18 cellular contexts compared by ENCODE assay signal in the genomic region with DNA sequence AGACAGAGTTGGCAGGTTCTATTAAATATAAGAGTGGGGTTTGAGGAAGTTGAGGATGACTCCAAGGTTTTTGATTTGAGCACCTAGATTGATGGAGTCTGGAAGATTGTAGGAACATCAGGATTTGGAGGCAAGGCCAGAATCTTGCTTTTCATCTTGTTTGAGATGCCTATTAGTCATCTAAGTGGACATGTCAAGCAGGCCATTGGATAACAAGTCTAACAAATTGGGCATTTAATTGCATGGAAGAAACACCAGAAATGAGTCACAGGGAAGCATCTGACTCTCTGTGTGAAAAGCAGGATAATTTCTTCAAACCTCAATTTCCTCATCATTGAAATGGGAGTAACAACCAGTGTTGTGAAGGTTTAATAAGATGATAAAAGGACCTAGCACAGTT. TPM values are rescaled to one million over a fixed set of nuclear protein-coding genes. Genes with fewer than 3 reads are reported as not detected.
DNase-seq lines count a peak whose midpoint lies in the region; ATAC-seq and TF ChIP-seq lines count a peak whose summit lies in the region.
"Had no signal": no experiment of that assay in that cellular context is flagged by ENCODE, and none has a peak within 500 bp of the region (broad histone marks: within the 10 kb centered on the region; RNA-seq: fewer than 3 reads in every experiment).

No MANE protein-coding gene starts in this region.

- POLR2A ChIA-PET in RWPE1 (lab: Yijun Ruan, JAX; ENCODE audit: low non-redundant PET) = no interaction called here

- H3K4me1 ChIP-seq in ACC112 (ENCODE audit: control insufficient read depth, insufficient read depth, low read length, unreplicated experiment) (peaks cover 41% of the 10 kb centered on the region), GM23248 (ENCODE audit: insufficient read depth) (peaks cover 48% of the 10 kb centered on the region)

- peaks cover 44% of the 10 kb centered on the region for H3F3A ChIP-seq in GM23248 (ENCODE audit: insufficient read depth)

- H3K9ac ChIP-seq in GM23248 = no peak overlapping the region

- H3K9me3 ChIP-seq in GM23248 (ENCODE audit: low read depth) = no peaks in the 10 kb centered on the region
- H3K9me3 ChIP-seq: A549, HAP-1 had no signal

- peak overlapping the region; percentile 62 for H3K4me2 ChIP-seq in GM23248 (ENCODE audit: unreplicated experiment)
- H3K4me2 ChIP-seq: A549 had no signal

- no peaks in the 10 kb centered on the region for H3K79me2 ChIP-seq in ACC112 (ENCODE audit: control insufficient read depth, insufficient read depth, low read length, unreplicated experiment)
- H3K79me2 ChIP-seq in GM23248 (ENCODE audit: insufficient read depth) = no peaks in the 10 kb centered on the region

- TF ChIP-seq CTCF in RWPE1 (conservative IDR thresholded peaks at IDR 0.05; ENCODE audit: low read depth) (no peak), foreskin fibroblast (IDR thresholded peaks at IDR 0.05; ENCODE audit: low read depth, low read length) (no peak)

- H3K27me3 ChIP-seq in ACC112 (ENCODE audit: insufficient read depth, low read length) (no peaks in the 10 kb centered on the region), GM23248 (replicated peaks; ENCODE audit: insufficient read depth) (no peaks in the 10 kb centered on the region)

- DNase-seq in GM23248 (peak; percentile 53), RWPE1 (ENCODE audit: low spot score) (peak; percentile 34), foreskin fibroblast (peak; percentile 51 to 63), pons (ENCODE audit: low spot score) (no peak), NCI-H524 treated with DMSO at 0.1 percent for 48 hours (lab: John Stamatoyannopoulos, UW) (no peak), T-helper 2 cell (no peak)
- DNase-seq: CD4-positive, alpha-beta T cell; DMS79 treated with DMSO at 0.1 percent for 48 hours; IMR-90; NCI-H1048; NCI-H146; NCI-H345; NCI-H69; Right ventricle myocardium superior had no signal

- no peaks in the 10 kb centered on the region for H3K36me3 ChIP-seq in ACC112 (ENCODE audit: insufficient read depth, low read length)
- no peaks in the 10 kb centered on the region for H3K36me3 ChIP-seq in GM23248 (ENCODE audit: low read depth)
- H3K36me3 ChIP-seq: HAP-1 had no signal

- H4K20me1 ChIP-seq in GM23248 (ENCODE audit: insufficient read depth) = no peaks in the 10 kb centered on the region

- CTCF ChIA-PET in RWPE1 (lab: Yijun Ruan, JAX) = interaction anchor here (0.6 kb wide), 1 partner anchor 78 kb away, joined by 4 read pairs; no protein-coding TSS in a partner anchor

- no peaks in the 10 kb centered on the region for H3K9me2 ChIP-seq in GM23248 (ENCODE audit: insufficient read depth)

- H3K4me3 ChIP-seq in ACC112 (ENCODE audit: low read depth, low read length) = no peak overlapping the region
- H3K4me3 ChIP-seq in GM23248 = no peak overlapping the region
- no peak overlapping the region for H3K4me3 ChIP-seq in foreskin fibroblast (ENCODE audit: low read depth in 1 of 2, low read length in 2 of 2)
- H3K4me3 ChIP-seq: A549, HAP-1 had no signal

- ATAC-seq in HG03025 (IDR thresholded peaks at IDR 0.05; ENCODE audit: low FRiP score, unreplicated experiment) = no peak
- ATAC-seq: A549 had no signal

- in situ Hi-C loops in GM23248 (cut with MboI) = no loop called here

- 0 out of 2 replicates have a peak overlapping the region, but pooled peaks have one; percentile 9 for H3K27ac ChIP-seq in ACC112 (ENCODE audit: low read depth, low read length)
- peak overlapping the region; percentile 49 for H3K27ac ChIP-seq in GM23248
- no peak overlapping the region for H3K27ac ChIP-seq in RWPE1
- H3K27ac ChIP-seq: A549 had no signal

- H2AFZ ChIP-seq in ACC112 (ENCODE audit: low read length, unreplicated experiment) (no peak overlapping the region), GM23248 (no peak overlapping the region)

RNA-seq across cellular contexts. Expression of gene ARL15, which starts 53.3 kb away (rescaled TPM):
- 7.8 and 15.4 TPM in 2 replicates for total RNA-seq in GM23248 (2014; rRNA removed; shearing (Covaris generic))
- 9.9 and 10.6 TPM in 2 replicates for polyA plus RNA-seq in GM23248 (2016; fragmentation: Nextera tagmentation; extraction: Ambion mirVana)

Comparison
In these comparisons a context has a peak if more than half of its experiments do, and no peak if none do; other contexts are left out.
1. DNase-seq: peak in GM23248 (single experiment), RWPE1 (single experiment) and foreskin fibroblast (2 of 2); none in pons (single experiment), NCI-H524 treated with DMSO at 0.1 percent for 48 hours (single experiment) and T-helper 2 cell (0 of 5).